1 cellular context compared by ENCODE assay signal in genomic region chr17:77098884-77099545, GRCh38.
TF ChIP-seq lines count a peak whose summit lies in the region.

No MANE protein-coding gene starts in this region.

TF ChIP-seq in HepG2, 621 proteins besides CTCF, POLR2A, EP300 and RAD21 (continued from another document and continues in another):
- TF ChIP-seq GMEB2 (CRISPR knock-in tag; IDR thresholded peaks at IDR 0.05; ENCODE audit: low read depth) (no peak), UBTF (CRISPR knock-in tag; IDR thresholded peaks at IDR 0.05) (no peak), ELF3 (CRISPR knock-in tag; IDR thresholded peaks at IDR 0.05) (peak; percentile 70; the same call in 1 of the 2 replicates), ZNF3 (CRISPR knock-in tag; IDR thresholded peaks at IDR 0.05) (no peak), HOXA9 (CRISPR knock-in tag; IDR thresholded peaks at IDR 0.05; ENCODE audit: borderline replicate concordance) (no peak), ZBTB8A (CRISPR knock-in tag; IDR thresholded peaks at IDR 0.05; ENCODE audit: borderline replicate concordance, low read depth) (no peak), RFXANK (CRISPR knock-in tag; IDR thresholded peaks at IDR 0.05) (no peak), ZNF678 (CRISPR knock-in tag; IDR thresholded peaks at IDR 0.05) (no peak), E2F5 (CRISPR knock-in tag; conservative IDR thresholded peaks at IDR 0.05) (no peak), ZFP82 (CRISPR knock-in tag; IDR thresholded peaks at IDR 0.05; ENCODE audit: borderline replicate concordance) (no peak), ZNF737 (CRISPR knock-in tag; IDR thresholded peaks at IDR 0.05; ENCODE audit: borderline replicate concordance) (no peak), ZMYM4 (CRISPR knock-in tag; IDR thresholded peaks at IDR 0.05) (peak; percentile 45; the same call in 1 of the 2 replicates), RXRB (CRISPR knock-in tag; IDR thresholded peaks at IDR 0.05; ENCODE audit: borderline replicate concordance) (peak; percentile 90), ZNF75D (CRISPR knock-in tag; IDR thresholded peaks at IDR 0.05; ENCODE audit: borderline replicate concordance) (no peak), ZNF766 (CRISPR knock-in tag; IDR thresholded peaks at IDR 0.05; ENCODE audit: borderline replicate concordance) (no peak), ZBTB26 (CRISPR knock-in tag; IDR thresholded peaks at IDR 0.05; ENCODE audit: borderline replicate concordance) (peak; percentile 66; the same call in 1 of the 2 replicates), JUN (CRISPR knock-in tag; IDR thresholded peaks at IDR 0.05) (no peak), ZFYVE20 (CRISPR knock-in tag; IDR thresholded peaks at IDR 0.05; ENCODE audit: borderline replicate concordance, low read depth) (no peak), ZNF501 (CRISPR knock-in tag; IDR thresholded peaks at IDR 0.05) (no peak), JUNB (CRISPR knock-in tag; IDR thresholded peaks at IDR 0.05; ENCODE audit: borderline replicate concordance) (no peak), ZNF235 (CRISPR knock-in tag; IDR thresholded peaks at IDR 0.05; ENCODE audit: borderline replicate concordance) (no peak), YY1 (IDR thresholded peaks at IDR 0.05; ENCODE audit: insufficient read depth, insufficient replicate concordance, low read depth, low read length) (no peak), ZC3H13 (CRISPR knock-in tag; IDR thresholded peaks at IDR 0.05) (no peak), CBX2 (IDR thresholded peaks at IDR 0.05; ENCODE audit: low read depth, low read length) (no peak), CBX2 (CRISPR knock-in tag; IDR thresholded peaks at IDR 0.05; ENCODE audit: low read depth) (no peak), PLRG1 (conservative IDR thresholded peaks at IDR 0.05) (no peak), MAZ (IDR thresholded peaks at IDR 0.05; ENCODE audit: borderline replicate concordance, low read depth, low read length) (no peak), MAZ (CRISPR knock-in tag; IDR thresholded peaks at IDR 0.05; ENCODE audit: low read depth) (no peak), ZNF264 (CRISPR knock-in tag; IDR thresholded peaks at IDR 0.05) (no peak), GRHL1 (CRISPR knock-in tag; conservative IDR thresholded peaks at IDR 0.05) (no peak), ZNF891 (CRISPR knock-in tag; IDR thresholded peaks at IDR 0.05) (no peak), CBX1 (IDR thresholded peaks at IDR 0.05; ENCODE audit: low read depth) (no peak), ZNF549 (CRISPR knock-in tag; IDR thresholded peaks at IDR 0.05) (no peak), ZFP36 (IDR thresholded peaks at IDR 0.05; ENCODE audit: borderline replicate concordance, low read depth, low read length, partially characterized antibody) (no peak), STAT5B (CRISPR knock-in tag; IDR thresholded peaks at IDR 0.05) (no peak), YEATS2 (CRISPR knock-in tag; IDR thresholded peaks at IDR 0.05; ENCODE audit: borderline replicate concordance) (no peak), SOX13 (IDR thresholded peaks at IDR 0.05) (no peak), SOX13 (CRISPR knock-in tag; conservative IDR thresholded peaks at IDR 0.05 in 1 of 2, IDR thresholded peaks at IDR 0.05 in 1 of 2) (peak in 1 of 2 experiments; percentile 66; a peak in 1 of 4 replicates), USF2 (IDR thresholded peaks at IDR 0.05; ENCODE audit: low read depth, low read length) (peak; percentile 47; the same call in 1 of the 2 replicates), USF2 (CRISPR knock-in tag; IDR thresholded peaks at IDR 0.05; ENCODE audit: borderline replicate concordance) (peak; percentile 75; the same call in 1 of the 2 replicates), KDM4B (CRISPR knock-in tag; IDR thresholded peaks at IDR 0.05) (no peak), DNMT3B (CRISPR knock-in tag; conservative IDR thresholded peaks at IDR 0.05) (no peak), ZNF83 (CRISPR knock-in tag; IDR thresholded peaks at IDR 0.05; ENCODE audit: borderline replicate concordance) (no peak), ZNF776 (CRISPR knock-in tag; IDR thresholded peaks at IDR 0.05) (no peak), RARA (CRISPR knock-in tag; IDR thresholded peaks at IDR 0.05) (peak; percentile 93), TMF1 (CRISPR knock-in tag; IDR thresholded peaks at IDR 0.05; ENCODE audit: low read depth) (no peak), ZNF670 (CRISPR knock-in tag; IDR thresholded peaks at IDR 0.05; ENCODE audit: borderline replicate concordance) (0 out of 2 replicates have a peak, but pooled peaks have one; percentile 46), ZNF576 (CRISPR knock-in tag; IDR thresholded peaks at IDR 0.05) (no peak), MNT (IDR thresholded peaks at IDR 0.05) (0 out of 2 replicates have a peak, but pooled peaks have one; percentile 14), ZNF720 (CRISPR knock-in tag; IDR thresholded peaks at IDR 0.05) (no peak), SMAD1 (CRISPR knock-in tag; IDR thresholded peaks at IDR 0.05; ENCODE audit: borderline replicate concordance, low read depth) (no peak), MIER3 (CRISPR knock-in tag; IDR thresholded peaks at IDR 0.05; ENCODE audit: borderline replicate concordance) (no peak; the same call in 1 of the 2 replicates), MTA1 (CRISPR knock-in tag; IDR thresholded peaks at IDR 0.05; ENCODE audit: borderline replicate concordance) (no peak), IRF2 (CRISPR knock-in tag; IDR thresholded peaks at IDR 0.05) (no peak; the same call in 1 of the 2 replicates), ASH2L (IDR thresholded peaks at IDR 0.05; ENCODE audit: insufficient read length, low read depth, low read length) (no peak), SOX6 (IDR thresholded peaks at IDR 0.05) (no peak), SOX6 (CRISPR knock-in tag; IDR thresholded peaks at IDR 0.05) (peak; percentile 43; the same call in 1 of the 2 replicates), ZBTB46 (CRISPR knock-in tag; IDR thresholded peaks at IDR 0.05; ENCODE audit: borderline replicate concordance) (no peak), SKIL (CRISPR knock-in tag; IDR thresholded peaks at IDR 0.05; ENCODE audit: borderline replicate concordance) (no peak)
